ENCODE assay signal across 1 cellular context in genomic region chr17:67229109-67229991, GRCh38.
TF ChIP-seq lines count a peak whose summit lies in the region.

No MANE protein-coding gene starts in this region.

TF ChIP-seq in HepG2, 621 proteins besides CTCF, POLR2A, EP300 and RAD21 (continued from another document):
- TF ChIP-seq NFIB (CRISPR knock-in tag; IDR thresholded peaks at IDR 0.05; ENCODE audit: borderline replicate concordance) = no peak
- no peak for TF ChIP-seq ZNF776 (CRISPR knock-in tag; IDR thresholded peaks at IDR 0.05)
TF ChIP-seq in HepG2: peak in this region for 1.
